In the genomic region with DNA sequence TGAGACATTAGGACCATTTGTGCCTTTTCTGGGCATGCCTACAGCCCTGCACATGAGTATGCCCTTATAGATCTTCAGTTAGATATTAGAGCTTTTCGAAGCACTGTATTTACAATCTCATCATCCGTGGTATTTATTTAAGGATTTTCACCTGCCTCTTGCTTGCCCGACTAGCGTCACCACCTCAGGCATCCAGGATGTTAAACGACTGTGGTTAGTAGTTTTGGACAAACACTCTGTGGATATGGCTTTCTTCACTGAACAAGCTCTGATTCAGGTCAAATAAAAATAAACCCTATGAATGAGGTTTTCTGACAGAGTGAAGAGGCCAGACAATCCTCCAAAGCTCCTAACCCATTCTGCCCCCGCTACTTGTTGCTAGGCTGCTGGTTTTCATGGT, we compare ENCODE assay signal across 30 cellular contexts.
DNase-seq lines count a peak whose midpoint lies in the region; ATAC-seq, FAIRE-seq and TF ChIP-seq lines count a peak whose summit lies in the region.
"Had no signal": no experiment of that assay in that cellular context is flagged by ENCODE, and none has a peak within 500 bp of the region (broad histone marks: within the 10 kb centered on the region; RNA-seq: fewer than 3 reads in every experiment).

No MANE protein-coding gene starts in this region.

- H3K36me3 ChIP-seq in left ventricle myocardium inferior (no peaks in the 10 kb centered on the region), small intestine (ENCODE audit: control insufficient read depth in 2 of 2, insufficient read depth in 2 of 2, low read length in 2 of 2) (no peaks in the 10 kb centered on the region)
- H3K36me3 ChIP-seq: BLaER1 treated with 17β-estradiol and CSF1 and Interleukin-3, amounts not matched to agents 10 nM and 100 nM; gastroesophageal sphincter; lower lobe of right lung; prostate gland; right lobe of liver; thoracic aorta had no signal

- no peak for ATAC-seq in HG03159 (IDR thresholded peaks at IDR 0.05; ENCODE audit: unreplicated experiment)
- ATAC-seq: activated T-cell treated with anti-CD3 and anti-CD28 coated beads, Interleukin-2, amount 50 U/mL, for 72 hours; gastroesophageal sphincter; HepG2; lower lobe of right lung; naive thymus-derived CD4-positive, alpha-beta T cell; right lobe of liver had no signal

- H3K27me3 ChIP-seq in left ventricle myocardium inferior (ENCODE audit: low read depth) (peaks cover 4% of the 10 kb centered on the region), small intestine (ENCODE audit: control insufficient read depth in 2 of 2, insufficient read depth in 2 of 2, low read length in 2 of 2) (no peaks in the 10 kb centered on the region)
- H3K27me3 ChIP-seq: BLaER1 treated with 17β-estradiol and CSF1 and Interleukin-3, amounts not matched to agents 10 nM and 100 nM; right lobe of liver had no signal

- H3K4me1 ChIP-seq in left ventricle myocardium inferior (no peaks in the 10 kb centered on the region), small intestine (ENCODE audit: control insufficient read depth in 2 of 2, insufficient read depth in 1 of 2, low read depth in 1 of 2, low read length in 1 of 2) (no peaks in the 10 kb centered on the region)
- H3K4me1 ChIP-seq: BLaER1 treated with 17β-estradiol and CSF1 and Interleukin-3, amounts not matched to agents 10 nM and 100 nM; gastroesophageal sphincter; lower lobe of right lung; right lobe of liver had no signal

- no peak for FAIRE-seq in small intestine (lab: Jason Lieb, UNC)
- FAIRE-seq: bronchial epithelial cell, endothelial cell of umbilical vein, GM18507, H1, HepG2, TTC549 had no signal

- in situ Hi-C loops in Caki2 (cut with HindIII; ENCODE audit: low pct_unique_long_range_greater_than_20kb, low sequenced_read_pairs) = no loop called here
- in situ Hi-C loops in astrocyte of the cerebellum (cut with HindIII; ENCODE audit: low sequenced_read_pairs) = no loop called here

- WGBS in small intestine, 3 donors = 53 to 75% (median 69%) methylated on average over 6 of the region's 6 CpGs

- H3K9me3 ChIP-seq in left ventricle myocardium inferior (replicated peaks) (no peaks in the 10 kb centered on the region), small intestine (ENCODE audit: control insufficient read depth, low read depth) (no peaks in the 10 kb centered on the region)
- H3K9me3 ChIP-seq: BLaER1 treated with 17β-estradiol and CSF1 and Interleukin-3, amounts not matched to agents 10 nM and 100 nM; gastroesophageal sphincter; lower lobe of right lung; prostate gland; right lobe of liver; thoracic aorta had no signal

- intact Hi-C loops in left ventricle myocardium inferior (cut with micrococcal nuclease) = no loop called here

- TF ChIP-seq CTCF in astrocyte of the cerebellum (IDR thresholded peaks at IDR 0.05; ENCODE audit: low read depth, low read length, missing control alignments) (no peak), left ventricle myocardium inferior (IDR thresholded peaks at IDR 0.05; ENCODE audit: borderline replicate concordance) (no peak)

- H3K27ac ChIP-seq in left ventricle myocardium inferior (replicated peaks) (no peak overlapping the region), small intestine (ENCODE audit: low read depth in 1 of 2, low read length in 1 of 2) (no peak overlapping the region)
- H3K27ac ChIP-seq: BLaER1 treated with 17β-estradiol and CSF1 and Interleukin-3, amounts not matched to agents 10 nM and 100 nM; gastroesophageal sphincter; lower lobe of right lung; prostate gland; right lobe of liver; SK-N-MC; thoracic aorta had no signal

- no peak overlapping the region for H3K4me3 ChIP-seq in astrocyte of the cerebellum (ENCODE audit: low read depth, low read length)
- no peak overlapping the region for H3K4me3 ChIP-seq in left ventricle myocardium inferior
- no peak overlapping the region for H3K4me3 ChIP-seq in small intestine (ENCODE audit: low read depth in 1 of 2, low read length in 2 of 2)
- H3K4me3 ChIP-seq: BLaER1 treated with 17β-estradiol and CSF1 and Interleukin-3, amounts not matched to agents 10 nM and 100 nM; gastroesophageal sphincter; lower lobe of right lung; prostate gland; right lobe of liver; SK-N-MC; thoracic aorta had no signal

- DNase-seq in Caki2 (ENCODE audit: low read depth) (peak; percentile 57), DMS53 treated with DMSO at 0.1 percent for 48 hours (lab: John Stamatoyannopoulos, UW; ENCODE audit: unreplicated experiment) (peak; percentile 93), NCI-H460 (ENCODE audit: extremely low read depth, low read depth) (peak; percentile 92), astrocyte of the cerebellum (ENCODE audit: low read depth) (peak; percentile 19), left ventricle myocardium inferior (no peak), amygdala (lab: John Stamatoyannopoulos, UW) (no peak), small intestine (no peak)
- DNase-seq: activated CD4-positive, alpha-beta T cell treated with anti-CD3 and anti-CD28 coated beads, Interleukin-2, amount 50 U/mL, for 4 hours; activated T-cell treated with anti-CD3 and anti-CD28 coated beads, Interleukin-2, amount 50 U/mL, for 72 hours; COR-L47; EL; lower lobe of right lung; MM.1S; naive thymus-derived CD4-positive, alpha-beta T cell; NCI-H526 treated with DMSO at 0.1 percent for 48 hours; nucleus accumbens; right lobe of liver; stimulated activated CD8-positive, alpha-beta memory T cell treated with anti-CD3 and anti-CD28 coated beads, Interleukin-4, amount 100 ng/mL, for 48 hours had no signal

Comparison
In these comparisons a context has a peak if more than half of its experiments do, and no peak if none do; other contexts are left out.
1. DNase-seq: peak in Caki2 (single experiment), DMS53 treated with DMSO at 0.1 percent for 48 hours (single experiment), NCI-H460 (single experiment) and astrocyte of the cerebellum (single experiment); none in left ventricle myocardium inferior (single experiment), amygdala (0 of 56) and small intestine (single experiment).